ENCODE assay signal across 9 cellular contexts in the genomic region with DNA sequence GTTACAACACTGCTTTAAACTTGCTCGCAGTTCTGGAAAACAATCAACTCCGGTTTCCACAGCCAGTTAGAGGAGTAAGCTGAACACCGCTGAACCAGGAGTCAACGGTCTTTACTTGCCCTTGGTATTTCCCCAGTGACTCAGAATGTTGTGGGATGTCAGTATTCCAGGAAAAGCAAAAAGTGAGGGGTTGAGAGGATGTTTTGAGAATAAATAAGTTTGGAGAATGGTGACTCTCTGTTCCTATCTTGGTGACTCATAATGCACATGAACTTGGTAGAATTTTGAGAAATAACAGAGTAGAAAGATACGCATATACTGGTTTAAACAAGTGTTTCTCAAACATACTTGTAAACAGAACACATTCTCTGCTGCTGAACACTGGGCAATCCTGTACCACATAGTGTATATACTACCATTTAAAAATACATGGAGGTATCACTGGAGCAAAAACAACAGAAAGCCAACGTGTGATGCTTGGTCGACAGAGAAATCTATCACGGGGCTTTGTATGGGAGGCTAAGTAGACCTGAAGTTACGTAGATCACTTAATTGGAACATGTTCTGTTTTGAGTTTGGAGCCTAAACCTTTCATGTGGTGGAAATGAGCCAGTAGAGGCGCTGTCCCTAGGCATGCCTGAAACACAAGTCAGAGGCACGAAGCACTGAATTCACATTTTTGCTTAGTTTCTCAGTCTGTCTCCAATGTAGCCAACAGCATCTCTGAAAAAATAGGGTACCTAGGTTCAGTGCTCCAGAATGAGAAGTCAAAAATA.
DNase-seq lines count a peak whose midpoint lies in the region; ATAC-seq and TF ChIP-seq lines count a peak whose summit lies in the region.
"Had no signal": no experiment of that assay in that cellular context is flagged by ENCODE, and none has a peak within 500 bp of the region (broad histone marks: within the 10 kb centered on the region; RNA-seq: fewer than 3 reads in every experiment).

No MANE protein-coding gene starts in this region.

- no peak for ATAC-seq in DND-41 (ENCODE audit: insufficient read depth, low read depth)
- ATAC-seq in omental fat pad (ENCODE audit: low FRiP score) = peak; percentile 95
- ATAC-seq in HG03135 (IDR thresholded peaks at IDR 0.05; ENCODE audit: unreplicated experiment) = no peak

- H3K4me3 ChIP-seq in DND-41 (ENCODE audit: low read depth in 1 of 2, low read length in 2 of 2) (no peak overlapping the region), esophagus muscularis mucosa (no peak overlapping the region), spleen (no peak overlapping the region)

- H3K36me3 ChIP-seq in DND-41 (ENCODE audit: insufficient read depth, low read length) = no peaks in the 10 kb centered on the region
- no peaks in the 10 kb centered on the region for H3K36me3 ChIP-seq in esophagus muscularis mucosa
- no peaks in the 10 kb centered on the region for H3K36me3 ChIP-seq in spleen

- no peak overlapping the region for H3K27ac ChIP-seq in DND-41 (ENCODE audit: low read length)
- H3K27ac ChIP-seq in esophagus muscularis mucosa (replicated peaks in 1 of 4) = peak overlapping the region in 3 of 4 donors; percentile 38 to 53 (median 48)
- no peak overlapping the region for H3K27ac ChIP-seq in spleen

- TF ChIP-seq CTCF in DND-41 (IDR thresholded peaks at IDR 0.05; ENCODE audit: borderline replicate concordance, extremely low read depth, low read length, poor library complexity, severe bottlenecking) (peak; percentile 20), esophagus muscularis mucosa (IDR thresholded peaks at IDR 0.05) (no peak), omental fat pad (IDR thresholded peaks at IDR 0.05) (no peak), spleen (IDR thresholded peaks at IDR 0.05 in 8 of 11, conservative IDR thresholded peaks at IDR 0.05 in 3 of 11) (no peak)

- no peak overlapping the region for H3K4me2 ChIP-seq in DND-41 (ENCODE audit: insufficient read depth, low read length)

- TF ChIP-seq POLR2A in esophagus muscularis mucosa (IDR thresholded peaks at IDR 0.05; ENCODE audit: low read depth) (no peak), spleen (IDR thresholded peaks at IDR 0.05) (no peak)

- no peak for TF ChIP-seq EP300 in esophagus muscularis mucosa (IDR thresholded peaks at IDR 0.05)

- no peak overlapping the region for H3K9ac ChIP-seq in DND-41 (ENCODE audit: low read depth, low read length)

- H3K9me3 ChIP-seq in DND-41 (ENCODE audit: insufficient read depth, low read length, severe bottlenecking) = no peaks in the 10 kb centered on the region
- H3K9me3 ChIP-seq in esophagus muscularis mucosa = no peaks in the 10 kb centered on the region
- H3K9me3 ChIP-seq in spleen = no peaks in the 10 kb centered on the region

- intact Hi-C loops in esophagus muscularis mucosa (cut with DNase I) = no loop called here
- intact Hi-C loops in spleen (cut with DNase I; ENCODE audit: low total_unique reads) = no loop called here

- H3K4me1 ChIP-seq in DND-41 (ENCODE audit: insufficient read depth, low read length) = no peaks in the 10 kb centered on the region
- H3K4me1 ChIP-seq in esophagus muscularis mucosa = peaks cover 3 to 10% (median 8%) of the 10 kb centered on the region in 4 donors
- H3K4me1 ChIP-seq in spleen = no peaks in the 10 kb centered on the region

- no peaks in the 10 kb centered on the region for H3K27me3 ChIP-seq in DND-41 (ENCODE audit: insufficient read depth, low read length, poor library complexity)
- H3K27me3 ChIP-seq in esophagus muscularis mucosa = no peaks in the 10 kb centered on the region
- H3K27me3 ChIP-seq in spleen (replicated peaks in 1 of 7) = no peaks in the 10 kb centered on the region

- DNase-seq in DND-41 (no peak), esophagus muscularis mucosa (ENCODE audit: extremely low spot score) (no peak), omental fat pad (ENCODE audit: low spot score) (peak; percentile 25), spleen (no peak), mesenteric fat pad (ENCODE audit: low spot score) (no peak)
- no peak for DNase-seq in central memory CD4-positive, alpha-beta T cell
- DNase-seq: NCI-H2029 had no signal

- 76% methylated on average over 11 of the region's 11 CpGs for WGBS in esophagus muscularis mucosa
- 80 to 83% (median 81%) methylated on average over 11 of the region's 11 CpGs for WGBS in spleen, 5 donors

- H2AFZ ChIP-seq in DND-41 (ENCODE audit: low read depth, low read length) = no peak overlapping the region

- no peaks in the 10 kb centered on the region for H4K20me1 ChIP-seq in DND-41 (ENCODE audit: insufficient read depth, low read length)

- no peaks in the 10 kb centered on the region for H3K79me2 ChIP-seq in DND-41 (ENCODE audit: insufficient read depth, low read length)

TF ChIP-seq in PFSK-1, 5 proteins besides CTCF, POLR2A, EP300 and RAD21:
- peak; percentile 80; the same call in 1 of the 2 replicates for TF ChIP-seq SIN3A (IDR thresholded peaks at IDR 0.05; ENCODE audit: borderline replicate concordance, insufficient read depth, low read length)
- TF ChIP-seq FOXP2 (optimal IDR thresholded peaks at IDR 0.05; ENCODE audit: borderline replicate concordance, extremely low read depth, extremely low read length, insufficient read depth) = peak; percentile 40
- TF ChIP-seq, protein P1, sequence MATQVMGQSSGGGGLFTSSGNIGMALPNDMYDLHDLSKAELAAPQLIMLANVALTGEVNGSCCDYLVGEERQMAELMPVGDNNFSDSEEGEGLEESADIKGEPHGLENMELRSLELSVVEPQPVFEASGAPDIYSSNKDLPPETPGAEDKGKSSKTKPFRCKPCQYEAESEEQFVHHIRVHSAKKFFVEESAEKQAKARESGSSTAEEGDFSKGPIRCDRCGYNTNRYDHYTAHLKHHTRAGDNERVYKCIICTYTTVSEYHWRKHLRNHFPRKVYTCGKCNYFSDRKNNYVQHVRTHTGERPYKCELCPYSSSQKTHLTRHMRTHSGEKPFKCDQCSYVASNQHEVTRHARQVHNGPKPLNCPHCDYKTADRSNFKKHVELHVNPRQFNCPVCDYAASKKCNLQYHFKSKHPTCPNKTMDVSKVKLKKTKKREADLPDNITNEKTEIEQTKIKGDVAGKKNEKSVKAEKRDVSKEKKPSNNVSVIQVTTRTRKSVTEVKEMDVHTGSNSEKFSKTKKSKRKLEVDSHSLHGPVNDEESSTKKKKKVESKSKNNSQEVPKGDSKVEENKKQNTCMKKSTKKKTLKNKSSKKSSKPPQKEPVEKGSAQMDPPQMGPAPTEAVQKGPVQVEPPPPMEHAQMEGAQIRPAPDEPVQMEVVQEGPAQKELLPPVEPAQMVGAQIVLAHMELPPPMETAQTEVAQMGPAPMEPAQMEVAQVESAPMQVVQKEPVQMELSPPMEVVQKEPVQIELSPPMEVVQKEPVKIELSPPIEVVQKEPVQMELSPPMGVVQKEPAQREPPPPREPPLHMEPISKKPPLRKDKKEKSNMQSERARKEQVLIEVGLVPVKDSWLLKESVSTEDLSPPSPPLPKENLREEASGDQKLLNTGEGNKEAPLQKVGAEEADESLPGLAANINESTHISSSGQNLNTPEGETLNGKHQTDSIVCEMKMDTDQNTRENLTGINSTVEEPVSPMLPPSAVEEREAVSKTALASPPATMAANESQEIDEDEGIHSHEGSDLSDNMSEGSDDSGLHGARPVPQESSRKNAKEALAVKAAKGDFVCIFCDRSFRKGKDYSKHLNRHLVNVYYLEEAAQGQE (IDR thresholded peaks at IDR 0.05; ENCODE audit: insufficient read depth in 1 of 2, low read depth in 2 of 2, low read length in 2 of 2) = peak in 1 of 2 experiments; percentile 62; a peak in 1 of 4 replicates
- peak; percentile 41; the same call in 1 of the 2 replicates for TF ChIP-seq TAF1 (IDR thresholded peaks at IDR 0.05; ENCODE audit: borderline replicate concordance, insufficient read depth, low read length)
- TF ChIP-seq POLR2AphosphoS5 (IDR thresholded peaks at IDR 0.05; ENCODE audit: low read depth, low read length) = no peak

Comparison
In these comparisons a context has a peak if more than half of its experiments do, and no peak if none do; other contexts are left out.
1. H3K27ac ChIP-seq: peak in esophagus muscularis mucosa (3 of 4); none in DND-41 (single experiment) and spleen (0 of 8).